ENCODE assay signal across 14 cellular contexts in genomic region chr12:115456946-115457689, GRCh38.
DNase-seq lines count a peak whose midpoint lies in the region; ATAC-seq, FAIRE-seq and TF ChIP-seq lines count a peak whose summit lies in the region.
"Had no signal": no experiment of that assay in that cellular context is flagged by ENCODE, and none has a peak within 500 bp of the region (broad histone marks: within the 10 kb centered on the region; RNA-seq: fewer than 3 reads in every experiment).

No MANE protein-coding gene starts in this region.

- H3K27me3 Mint-ChIP-seq in activated CD4-positive, alpha-beta T cell treated with anti-CD3 and anti-CD28 coated beads for 36 hours, result peaks cover 13% of the 10 kb centered on the region

- peaks cover 2% of the 10 kb centered on the region for H3K4me1 Mint-ChIP-seq in activated CD4-positive, alpha-beta T cell treated with anti-CD3 and anti-CD28 coated beads for 36 hours

- 84% methylated on average over 7 of the region's 8 CpGs for WGBS in hepatocyte (ENCODE audit: low lambda C conversion rate, missing lambda C conversion rate)
- WGBS in pancreas, 2 donors, result 82 to 88% methylated on average over 7 to 8 of the region's 8 CpGs

- BruUV-seq in A673 (replicated peaks; lab: Mats Ljungman, UMichigan), result no TSS peak

- FAIRE-seq in D721Med (lab: Jason Lieb, UNC), result no peak
- FAIRE-seq in pancreas (lab: Jason Lieb, UNC), result no peak

- POLR2A ChIA-PET in RWPE1 (lab: Yijun Ruan, JAX; ENCODE audit: low non-redundant PET), result no interaction called here
- POLR2A ChIA-PET in A673 (lab: Charles Lee; ENCODE audit: low non-redundant PET), result no interaction called here
- POLR2A ChIA-PET in activated CD4-positive, alpha-beta T cell treated with anti-CD3 and anti-CD28 coated beads for 36 hours (lab: Charles Lee), result no interaction called here

- DNase-seq in D721Med (ENCODE audit: insufficient read length, low spot score), result no peak
- peak; percentile 63 for DNase-seq in HuH-7 (ENCODE audit: low spot score)
- peak; percentile 13 for DNase-seq in RWPE1 (ENCODE audit: low spot score)
- DNase-seq in hepatocyte (ENCODE audit: low spot score), result peak; percentile 55
- DNase-seq in pancreas, result no peak
- no peak for DNase-seq in hepatic stellate cell (ENCODE audit: low spot score)
- DNase-seq in A673 (ENCODE audit: low spot score), result no peak
- DNase-seq in activated CD4-positive, alpha-beta T cell treated with anti-CD3 and anti-CD28 coated beads for 36 hours, result no peak
- DNase-seq: activated CD4-positive, alpha-beta T cell treated with anti-CD3 and anti-CD28 coated beads for 4 hours; aorta; GDM1; MG63 had no signal

- H3K9me3 ChIP-seq in hepatocyte (ENCODE audit: low read depth), result no peaks in the 10 kb centered on the region
- H3K9me3 ChIP-seq in pancreas, result no peaks in the 10 kb centered on the region
- no peaks in the 10 kb centered on the region for H3K9me3 ChIP-seq in A673 (ENCODE audit: low read depth, low read length, poor library complexity, severe bottlenecking)
- H3K9me3 ChIP-seq: MG63 had no signal

- H4K20me1 ChIP-seq in hepatocyte (ENCODE audit: insufficient read depth, poor library complexity, severe bottlenecking), result no peaks in the 10 kb centered on the region

- CTCF ChIA-PET in RWPE1 (lab: Yijun Ruan, JAX) (interaction anchor here (0.6 to 1.6 kb wide), 6 partner anchors 48 to 773 kb away, joined by 3 to 5 read pairs (median 4); partner anchors contain the start of gene TBX3), A673 (lab: Charles Lee) (no interaction called here)
- CTCF ChIA-PET in activated CD4-positive, alpha-beta T cell treated with anti-CD3 and anti-CD28 coated beads for 36 hours (lab: Charles Lee), result interaction anchor here (0.6 to 0.7 kb wide), 2 partner anchors 12 to 1619 kb away, joined by 3 read pairs; no protein-coding TSS in a partner anchor

- no peaks in the 10 kb centered on the region for H3K36me3 Mint-ChIP-seq in activated CD4-positive, alpha-beta T cell treated with anti-CD3 and anti-CD28 coated beads for 36 hours (ENCODE audit: low read depth)

- H3K4me1 ChIP-seq in hepatocyte (ENCODE audit: insufficient read depth), result peaks cover 31% of the 10 kb centered on the region
- no peaks in the 10 kb centered on the region for H3K4me1 ChIP-seq in pancreas
- H3K4me1 ChIP-seq in A673 (ENCODE audit: insufficient read depth, low read length, poor library complexity, severe bottlenecking), result no peaks in the 10 kb centered on the region
- H3K4me1 ChIP-seq: parathyroid adenoma had no signal

- no peak overlapping the region for H3K27ac Mint-ChIP-seq in activated CD4-positive, alpha-beta T cell treated with anti-CD3 and anti-CD28 coated beads for 36 hours
- H3K27ac Mint-ChIP-seq: memory B cell had no signal

- H3K9me2 ChIP-seq in hepatocyte (replicated peaks; ENCODE audit: insufficient read depth), result no peaks in the 10 kb centered on the region

- TF ChIP-seq CTCF in D721Med (IDR thresholded peaks at IDR 0.05; ENCODE audit: insufficient read depth, missing control alignments), result peak; percentile 12
- no peak for TF ChIP-seq CTCF in RWPE1 (conservative IDR thresholded peaks at IDR 0.05; ENCODE audit: low read depth)
- peak; percentile 22 for TF ChIP-seq CTCF in hepatocyte (IDR thresholded peaks at IDR 0.05; ENCODE audit: poor library complexity)
- TF ChIP-seq CTCF in pancreas (IDR thresholded peaks at IDR 0.05), result no peak
- no peak for TF ChIP-seq CTCF in A673 (conservative IDR thresholded peaks at IDR 0.05; ENCODE audit: low read depth, low read length)

- H3K4me3 ChIP-seq in hepatocyte (no peak overlapping the region), pancreas (no peak overlapping the region), A673 (ENCODE audit: low read depth, low read length, poor library complexity, severe bottlenecking) (no peak overlapping the region)
- H3K4me3 ChIP-seq: MG63 had no signal

- no peak overlapping the region for H3K4me2 ChIP-seq in hepatocyte

- no peak for ATAC-seq in pancreas
- ATAC-seq in activated CD4-positive, alpha-beta T cell treated with anti-CD3 and anti-CD28 coated beads for 36 hours, result no peak

- no peak overlapping the region for H3K27ac ChIP-seq in RWPE1
- no peak overlapping the region for H3K27ac ChIP-seq in hepatocyte
- H3K27ac ChIP-seq in pancreas, result no peak overlapping the region
- H3K27ac ChIP-seq in A673 (ENCODE audit: low read depth, low read length, poor library complexity, severe bottlenecking), result no peak overlapping the region
- H3K27ac ChIP-seq: parathyroid adenoma had no signal

- no peaks in the 10 kb centered on the region for H3K79me2 ChIP-seq in hepatocyte
- H3K79me2 ChIP-seq: parathyroid adenoma had no signal

- intact Hi-C loops in pancreas (cut with DNase I) (no loop called here), A673 (cut with micrococcal nuclease; ENCODE audit: unreplicated experiment) (no loop called here)
- intact Hi-C loops in activated CD4-positive, alpha-beta T cell treated with anti-CD3 and anti-CD28 coated beads for 36 hours (cut with DNase I, micrococcal nuclease), result no loop called here

- H3K4me3 Mint-ChIP-seq in activated CD4-positive, alpha-beta T cell treated with anti-CD3 and anti-CD28 coated beads for 36 hours, result no peak overlapping the region
- H3K4me3 Mint-ChIP-seq: memory B cell had no signal

- no peak overlapping the region for H2AFZ ChIP-seq in hepatocyte
- H2AFZ ChIP-seq: parathyroid adenoma had no signal

- no peaks in the 10 kb centered on the region for H3K36me3 ChIP-seq in hepatocyte (replicated peaks; ENCODE audit: insufficient read depth, low read depth)
- no peaks in the 10 kb centered on the region for H3K36me3 ChIP-seq in pancreas
- H3K36me3 ChIP-seq in A673 (ENCODE audit: insufficient read depth, low read length, poor library complexity, severe bottlenecking), result no peaks in the 10 kb centered on the region
- H3K36me3 ChIP-seq: MG63 had no signal

- H3K27me3 ChIP-seq in hepatocyte (no peaks in the 10 kb centered on the region), pancreas (no peaks in the 10 kb centered on the region), A673 (replicated peaks; ENCODE audit: insufficient read depth, low read depth, low read length, poor library complexity) (no peaks in the 10 kb centered on the region)
- H3K27me3 ChIP-seq: MG63 had no signal

- peaks cover 10% of the 10 kb centered on the region for H3K9me3 Mint-ChIP-seq in activated CD4-positive, alpha-beta T cell treated with anti-CD3 and anti-CD28 coated beads for 36 hours (ENCODE audit: low read depth)

Comparison
In these comparisons a context has a peak if more than half of its experiments do, and no peak if none do; other contexts are left out.
1. DNase-seq: peak in HuH-7 (single experiment), RWPE1 (single experiment) and hepatocyte (single experiment); none in D721Med (single experiment), pancreas (0 of 6), hepatic stellate cell (single experiment), A673 (single experiment) and activated CD4-positive, alpha-beta T cell treated with anti-CD3 and anti-CD28 coated beads for 36 hours (single experiment).
2. CTCF ChIP-seq: peak in D721Med (single experiment) and hepatocyte (single experiment); none in RWPE1 (single experiment), pancreas (0 of 4) and A673 (single experiment).